Comparison of ENCODE assay signal across 29 cellular contexts in the genomic region with DNA sequence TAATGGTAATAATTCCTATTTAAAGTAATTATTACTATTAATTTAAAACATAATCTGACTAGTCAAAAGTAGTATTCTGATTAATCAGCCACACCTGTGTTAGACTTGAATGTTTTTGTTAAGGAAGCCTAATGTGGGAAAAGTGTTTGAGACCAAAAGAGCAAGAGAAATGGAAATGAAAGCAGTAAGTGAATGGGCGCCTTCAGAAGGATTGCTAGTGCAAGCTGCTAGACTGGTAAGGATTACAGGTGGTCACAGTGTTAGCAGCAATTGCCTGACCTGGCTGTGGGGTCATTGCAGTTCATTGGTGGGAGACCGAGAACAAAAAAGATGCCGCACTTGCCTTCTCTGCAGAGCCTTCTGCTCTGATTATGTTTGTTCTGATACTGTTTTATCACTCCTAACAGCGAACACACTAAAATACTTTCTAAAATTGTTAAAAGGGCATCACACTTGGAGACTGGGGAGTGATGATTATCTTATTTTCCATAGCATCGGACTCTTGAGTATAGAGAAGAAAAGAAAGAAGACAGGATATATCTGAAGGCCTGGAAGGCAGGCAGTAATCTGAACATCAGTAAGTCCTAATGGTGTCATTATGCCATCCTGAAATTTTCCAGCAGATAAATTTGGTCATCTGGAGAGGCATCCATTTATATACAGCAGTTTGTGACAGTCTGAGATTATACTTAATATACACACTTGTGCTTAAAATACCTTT. TPM values are rescaled to one million over a fixed set of nuclear protein-coding genes. Genes with fewer than 3 reads are reported as not detected.
A peak's percentile ranks its signal among the peaks of the same experiment; 100 is the strongest.
DNase-seq lines count a peak whose midpoint lies in the region; ATAC-seq and TF ChIP-seq lines count a peak whose summit lies in the region.
"Had no signal": no experiment of that assay in that cellular context is flagged by ENCODE, and none has a peak within 500 bp of the region (broad histone marks: within the 10 kb centered on the region; RNA-seq: fewer than 3 reads in every experiment).

No MANE protein-coding gene starts in this region.

- DNase-seq in HCT116 (ENCODE audit: low read depth, low spot score) (no peak), WERI-Rb-1 (peak; percentile 37), adrenal gland (no peak), NCI-H146 treated with DMSO at 0.1 percent for 48 hours (lab: John Stamatoyannopoulos, UW; ENCODE audit: unreplicated experiment) (no peak)
- DNase-seq: activated CD4-positive, alpha-beta T cell treated with anti-CD3 and anti-CD28 coated beads for 36 hours; activated effector memory CD4-positive, alpha-beta T cell treated with Interleukin-2 at 50 U/mL for 16 hours; activated T-cell treated with anti-CD3 and anti-CD28 coated beads for 4 hours; anterior cingulate cortex; C1 segment of cervical spinal cord; colonic mucosa; DMS53; effector CD8-positive, alpha-beta T cell; glutamatergic neuron; HCEC 1CT; left lung; NCI-H1092; NCI-H187; NCI-H2171; NCI-H510A treated with DMSO at 0.1 percent for 48 hours; sigmoid colon; stimulated activated CD4-positive, alpha-beta T cell treated with anti-CD3 and anti-CD28 coated beads, Interleukin-4, amount 100 ng/mL, for 4 hours had no signal

- BruUV-seq in HCT116 (replicated peaks; lab: Mats Ljungman, UMichigan) = no TSS peak

- TF ChIP-seq POLR2A in HCT116 (IDR thresholded peaks at IDR 0.05; ENCODE audit: borderline replicate concordance, extremely low read depth, insufficient read depth, insufficient read length) (no peak), adrenal gland (IDR thresholded peaks at IDR 0.05) (no peak)

- peaks cover 52% of the 10 kb centered on the region for H3K4me1 ChIP-seq in ACC112 (ENCODE audit: control insufficient read depth, insufficient read depth, low read length, unreplicated experiment)
- H3K4me1 ChIP-seq in HCT116 (ENCODE audit: control insufficient read depth in 1 of 2, insufficient read depth in 2 of 2, low read length in 2 of 2) = peaks cover 68 to 89% of the 10 kb centered on the region in 2 experiments
- H3K4me1 ChIP-seq in adrenal gland (replicated peaks in 1 of 2) = peaks cover 25 to 79% of the 10 kb centered on the region in 2 donors

- no peak overlapping the region for H2AFZ ChIP-seq in ACC112 (ENCODE audit: low read length, unreplicated experiment)
- no peak overlapping the region for H2AFZ ChIP-seq in HCT116 (ENCODE audit: low read depth, low read length, poor library complexity, severe bottlenecking)
- H2AFZ ChIP-seq in neural cell (ENCODE audit: low read depth, low read length) = no peak overlapping the region

- TF ChIP-seq RAD21 in HCT116 (IDR thresholded peaks at IDR 0.05; ENCODE audit: low read depth) (no peak), neural cell (conservative IDR thresholded peaks at IDR 0.05) (no peak)

- TF ChIP-seq CTCF in HCT116 (IDR thresholded peaks at IDR 0.05 in 2 of 3, conservative IDR thresholded peaks at IDR 0.05 in 1 of 3; ENCODE audit: borderline replicate concordance in 1 of 3, insufficient read depth in 1 of 3, low read depth in 2 of 3, low read length in 2 of 3) (no peak), WERI-Rb-1 (IDR thresholded peaks at IDR 0.05; ENCODE audit: low read depth, low read length) (no peak), neural cell (IDR thresholded peaks at IDR 0.05; ENCODE audit: poor library complexity, severe bottlenecking) (no peak), adrenal gland (IDR thresholded peaks at IDR 0.05) (no peak)

- H3K4me2 ChIP-seq in HCT116 (ENCODE audit: low read length) (peak overlapping the region; percentile 48), neural cell (ENCODE audit: low read length) (no peak overlapping the region)

- POLR2A ChIA-PET in HCT116 (lab: Charles Lee) = no interaction called here

- H3K9ac ChIP-seq in HCT116 (ENCODE audit: low read length) (peak overlapping the region; percentile 24), neural cell (ENCODE audit: low read length) (no peak overlapping the region)

- CTCF ChIA-PET in HCT116 (lab: Charles Lee) = no interaction called here

- H3K4me3 ChIP-seq in ACC112 (ENCODE audit: low read depth, low read length) = no peak overlapping the region
- no peak overlapping the region for H3K4me3 ChIP-seq in HCT116 (replicated peaks in 1 of 2; ENCODE audit: low read depth in 1 of 2, low read length in 2 of 2)
- H3K4me3 ChIP-seq in WERI-Rb-1 (ENCODE audit: low read depth, low read length) = no peak overlapping the region
- H3K4me3 ChIP-seq in neural cell (ENCODE audit: low read length) = peak overlapping the region; percentile 4
- H3K4me3 ChIP-seq in adrenal gland = no peak overlapping the region
- H3K4me3 ChIP-seq: colonic mucosa, left lung, sigmoid colon, tibial nerve had no signal

- RAD21 ChIA-PET in HCT116 (lab: Charles Lee; ENCODE audit: low non-redundant PET in 1 of 2, low total read pairs in 2 of 2, uncharacterized antibody in 2 of 2, unreplicated experiment in 2 of 2) = no interaction called here

- no peaks in the 10 kb centered on the region for H3F3A ChIP-seq in neural cell (ENCODE audit: insufficient read depth, low read length, poor library complexity, severe bottlenecking)

- H4K20me1 ChIP-seq in HCT116 (ENCODE audit: insufficient read depth) = peaks cover 3% of the 10 kb centered on the region; the same call in 1 of the 2 replicates
- no peaks in the 10 kb centered on the region for H4K20me1 ChIP-seq in neural cell (ENCODE audit: insufficient read depth)

- no peaks in the 10 kb centered on the region; the same call in 1 of the 2 replicates for H3K36me3 ChIP-seq in ACC112 (ENCODE audit: insufficient read depth, low read length)
- peaks cover 0 to 26% of the 10 kb centered on the region in 2 experiments; a peak in 1 of 4 replicates for H3K36me3 ChIP-seq in HCT116 (ENCODE audit: control insufficient read depth in 1 of 2, insufficient read depth in 2 of 2, low read length in 2 of 2)
- H3K36me3 ChIP-seq in WERI-Rb-1 = no peaks in the 10 kb centered on the region
- no peaks in the 10 kb centered on the region for H3K36me3 ChIP-seq in neural cell (ENCODE audit: insufficient read depth, low read length)
- H3K36me3 ChIP-seq in adrenal gland (replicated peaks in 1 of 2) = no peaks in the 10 kb centered on the region
- H3K36me3 ChIP-seq: colonic mucosa, left lung, neutrophil, sigmoid colon, tibial nerve had no signal

- intact Hi-C loops in HCT116 (cut with micrococcal nuclease) (loop anchor here (5.0 kb wide), 1 partner anchor 112 kb away; no protein-coding TSS in a partner anchor), adrenal gland (cut with DNase I) (no loop called here)

- no peaks in the 10 kb centered on the region for H3K9me3 ChIP-seq in HCT116 (ENCODE audit: control insufficient read depth in 1 of 2, insufficient read depth in 1 of 2, low read depth in 1 of 2, low read length in 2 of 2)
- H3K9me3 ChIP-seq in WERI-Rb-1 (ENCODE audit: severe bottlenecking) = no peaks in the 10 kb centered on the region
- no peaks in the 10 kb centered on the region for H3K9me3 ChIP-seq in neural cell (ENCODE audit: low read length)
- H3K9me3 ChIP-seq in adrenal gland (replicated peaks in 1 of 3) = no peaks in the 10 kb centered on the region
- H3K9me3 ChIP-seq: colonic mucosa, left lung, neutrophil, sigmoid colon, tibial nerve had no signal

- WGBS in adrenal gland, 4 donors = 86 to 95% (median 91%) methylated on average over 5 of the region's 5 CpGs

- no peak for TF ChIP-seq EP300 in neural cell (conservative IDR thresholded peaks at IDR 0.05; ENCODE audit: poor library complexity, severe bottlenecking)

- H3K79me2 ChIP-seq in ACC112 (ENCODE audit: control insufficient read depth, insufficient read depth, low read length, unreplicated experiment) = peaks cover 99% of the 10 kb centered on the region
- peaks cover 100% of the 10 kb centered on the region for H3K79me2 ChIP-seq in HCT116 (ENCODE audit: insufficient read depth, low read length)
- peaks cover 83% of the 10 kb centered on the region for H3K79me2 ChIP-seq in neural cell (replicated peaks; ENCODE audit: insufficient read depth, low read length)

- peak overlapping the region; percentile 5; the same call in 1 of the 2 replicates for H3K27ac ChIP-seq in ACC112 (ENCODE audit: low read depth, low read length)
- H3K27ac ChIP-seq in HCT116 (ENCODE audit: low read depth, low read length) = peak overlapping the region; percentile 38
- H3K27ac ChIP-seq in WERI-Rb-1 = peak overlapping the region; percentile 36; the same call in 1 of the 2 replicates
- H3K27ac ChIP-seq in neural cell (ENCODE audit: low read length) = no peak overlapping the region
- no peak overlapping the region for H3K27ac ChIP-seq in adrenal gland
- H3K27ac ChIP-seq: colonic mucosa, epithelial cell of prostate, left lung, neutrophil, sigmoid colon had no signal

- ATAC-seq in HCT116 = no peak
- ATAC-seq in HG03025 (IDR thresholded peaks at IDR 0.05; ENCODE audit: low FRiP score, unreplicated experiment) = no peak
- ATAC-seq in HG02642 (IDR thresholded peaks at IDR 0.05; ENCODE audit: poor library complexity, unreplicated experiment) = no peak
- ATAC-seq: activated CD4-positive, alpha-beta T cell treated with anti-CD3 and anti-CD28 coated beads for 36 hours; activated naive CD4-positive, alpha-beta T cell treated with anti-CD3 and anti-CD28 coated beads, Interleukin-2, amount 50 U/mL, for 72 hours; left lung had no signal

- H3K9me2 ChIP-seq in HCT116 (ENCODE audit: insufficient read depth) = no peaks in the 10 kb centered on the region
- H3K9me2 ChIP-seq in neural cell (ENCODE audit: insufficient read depth, low read length) = no peaks in the 10 kb centered on the region

- no peaks in the 10 kb centered on the region for H3K27me3 ChIP-seq in ACC112 (ENCODE audit: insufficient read depth, low read length)
- H3K27me3 ChIP-seq in HCT116 (ENCODE audit: insufficient read depth, low read length) = no peaks in the 10 kb centered on the region
- H3K27me3 ChIP-seq in WERI-Rb-1 (ENCODE audit: insufficient read depth, low read depth, severe bottlenecking) = no peaks in the 10 kb centered on the region
- H3K27me3 ChIP-seq in neural cell (ENCODE audit: insufficient read depth, low read depth, low read length) = no peaks in the 10 kb centered on the region
- no peaks in the 10 kb centered on the region for H3K27me3 ChIP-seq in adrenal gland
- H3K27me3 ChIP-seq: colonic mucosa, left lung, sigmoid colon, tibial nerve had no signal

TF ChIP-seq in HCT116, 20 proteins besides CTCF, POLR2A, EP300 and RAD21 (continues in another document):
- TF ChIP-seq JUND (IDR thresholded peaks at IDR 0.05) (no peak), TCF7L2 (IDR thresholded peaks at IDR 0.05; ENCODE audit: borderline replicate concordance, extremely low read depth, insufficient read depth, insufficient read length) (no peak), CBX3 (IDR thresholded peaks at IDR 0.05; ENCODE audit: low read depth) (no peak), SP1 (IDR thresholded peaks at IDR 0.05; ENCODE audit: low read depth) (no peak)

RNA-seq across cellular contexts. Expression of a gene that starts 5.8 kb away (rescaled TPM):
- total RNA-seq in HCT116 (2021; ENCODE audit: unreplicated experiment) (53.4 TPM), adrenal gland (10 to 100 TPM; 14.2 to 25.5 (median 19.5) TPM)
- 27.7 and 27.8 TPM in 2 replicates for polyA plus RNA-seq in HCT116 (2012)
- polyA plus RNA-seq in neural cell (21.9 and 24.5 TPM in 2 replicates), adrenal gland (10 to 100 TPM in 1 of 3 donors, 1 to 10 TPM in 2; 4.3 to 16.1 (median 4.9) TPM)
- 56.7 and 63.1 TPM in 2 replicates for polyA minus RNA-seq in neural cell

Comparison
In these comparisons a context has a peak if more than half of its experiments do, and no peak if none do; other contexts are left out.
1. H3K27ac ChIP-seq: peak in ACC112 (single experiment), HCT116 (single experiment) and WERI-Rb-1 (single experiment); none in neural cell (single experiment) and adrenal gland (0 of 5).